ENCODE assay signal across 16 cellular contexts in genomic region chr4:102736636-102737549, GRCh38. TPM values are rescaled to one million over a fixed set of nuclear protein-coding genes. Genes with fewer than 3 reads are reported as not detected.
DNase-seq lines count a peak whose midpoint lies in the region; ATAC-seq, FAIRE-seq and TF ChIP-seq lines count a peak whose summit lies in the region.
"Had no signal": no experiment of that assay in that cellular context is flagged by ENCODE, and none has a peak within 500 bp of the region (broad histone marks: within the 10 kb centered on the region; RNA-seq: fewer than 3 reads in every experiment).

No MANE protein-coding gene starts in this region.

- peaks cover 32% of the 10 kb centered on the region for H3K4me1 Mint-ChIP-seq in activated naive CD8-positive, alpha-beta T cell treated with anti-CD3 and anti-CD28 coated beads, Interleukin-2, amount 50 U/mL, for 24 hours

- H3K4me3 ChIP-seq in HepG2 (replicated peaks in 1 of 3; ENCODE audit: insufficient read depth in 1 of 3, low read depth in 2 of 3, low read length in 3 of 3) (no peak overlapping the region), right lobe of liver (no peak overlapping the region), smooth muscle cell (no peak overlapping the region)
- H3K4me3 ChIP-seq: body of pancreas, pancreas had no signal

- no peak overlapping the region for H3K27ac ChIP-seq in HepG2 (ENCODE audit: extremely low read length, insufficient read depth, low read length)
- H3K27ac ChIP-seq in right lobe of liver: no peak overlapping the region
- H3K27ac ChIP-seq in smooth muscle cell (ENCODE audit: low read depth): peak overlapping the region; percentile 43
- H3K27ac ChIP-seq: body of pancreas, pancreas had no signal

- TF ChIP-seq EP300 in HepG2 (IDR thresholded peaks at IDR 0.05; ENCODE audit: low read depth in 2 of 2, low read length in 2 of 2): no peak
- no peak for TF ChIP-seq EP300 in HepG2 (CRISPR knock-in tag; IDR thresholded peaks at IDR 0.05; ENCODE audit: borderline replicate concordance)

- in situ Hi-C loops in HepG2 (cut with HindIII; ENCODE audit: extremely low pct_ligation_motif_present, low pct_unique_long_range_greater_than_20kb): no loop called here

- POLR2A ChIA-PET in HepG2 (lab: Yijun Ruan, JAX): interaction anchor here (2.5 kb wide), 1 partner anchor 91 kb away, joined by 9 read pairs; no protein-coding TSS in a partner anchor

- peak; percentile 32 for ATAC-seq in HepG2
- ATAC-seq in right lobe of liver: no peak
- ATAC-seq in activated naive CD8-positive, alpha-beta T cell treated with anti-CD3 and anti-CD28 coated beads, Interleukin-2, amount 50 U/mL, for 24 hours: no peak
- ATAC-seq: body of pancreas, Panc1, pancreas had no signal

- H3K9ac ChIP-seq in HepG2 (ENCODE audit: insufficient read depth, low read depth, low read length): no peak overlapping the region
- H3K9ac ChIP-seq in smooth muscle cell (ENCODE audit: low read depth): no peak overlapping the region

- no peak for FAIRE-seq in HepG2 (lab: Jason Lieb, UNC)
- FAIRE-seq: D721Med, pancreas had no signal

- H3K4me3 Mint-ChIP-seq in activated naive CD8-positive, alpha-beta T cell treated with anti-CD3 and anti-CD28 coated beads, Interleukin-2, amount 50 U/mL, for 24 hours: no peak overlapping the region
- H3K4me3 Mint-ChIP-seq: stimulated activated naive CD8-positive, alpha-beta T cell treated with anti-CD3 and anti-CD28 coated beads, Interleukin-15, Interleukin-2, amounts not matched to agents 100 ng/mL and 50 ng/mL, for 24 hours had no signal

- no peaks in the 10 kb centered on the region for H3K27me3 ChIP-seq in HepG2 (ENCODE audit: control insufficient read depth in 1 of 2, insufficient read depth in 2 of 2, low read length in 2 of 2)
- H3K27me3 ChIP-seq in right lobe of liver: no peaks in the 10 kb centered on the region
- no peaks in the 10 kb centered on the region for H3K27me3 ChIP-seq in smooth muscle cell (ENCODE audit: low read depth)
- H3K27me3 ChIP-seq: body of pancreas, pancreas had no signal

- H3K36me3 Mint-ChIP-seq in activated naive CD8-positive, alpha-beta T cell treated with anti-CD3 and anti-CD28 coated beads, Interleukin-2, amount 50 U/mL, for 24 hours (ENCODE audit: low read depth): peaks cover 32% of the 10 kb centered on the region

- H3K9me3 Mint-ChIP-seq in activated naive CD8-positive, alpha-beta T cell treated with anti-CD3 and anti-CD28 coated beads, Interleukin-2, amount 50 U/mL, for 24 hours: peaks cover 29% of the 10 kb centered on the region

- H3K4me1 ChIP-seq in HepG2 (ENCODE audit: insufficient read depth, low read length) (peaks cover 40% of the 10 kb centered on the region), right lobe of liver (no peaks in the 10 kb centered on the region), smooth muscle cell (ENCODE audit: low read depth) (no peaks in the 10 kb centered on the region)
- H3K4me1 ChIP-seq: body of pancreas, pancreas had no signal

- no peak for DNase-seq in HepG2 (ENCODE audit: low spot score)
- no peak for DNase-seq in right lobe of liver
- peak; percentile 78 for DNase-seq in NCI-H345 (lab: John Stamatoyannopoulos, UW)
- peak; percentile 37 for DNase-seq in fibroblast of peridontal ligament (ENCODE audit: extremely low read depth)
- no peak for DNase-seq in smooth muscle cell (lab: John Stamatoyannopoulos, UW; ENCODE audit: unreplicated experiment)
- no peak for DNase-seq in SHP77 (lab: John Stamatoyannopoulos, UW)
- DNase-seq in stimulated activated naive CD4-positive, alpha-beta T cell (lab: John Stamatoyannopoulos, UW): no peak
- no peak for DNase-seq in activated naive CD8-positive, alpha-beta T cell treated with anti-CD3 and anti-CD28 coated beads, Interleukin-2, amount 50 U/mL, for 24 hours
- DNase-seq: activated effector memory CD4-positive, alpha-beta T cell treated with Interleukin-2 at 50 U/mL for 16 hours; body of pancreas; midbrain; NCI-H446; pancreas had no signal

- peaks cover 7% of the 10 kb centered on the region for H3F3A ChIP-seq in smooth muscle cell (ENCODE audit: low read depth)

- TF ChIP-seq RAD21 in HepG2 (CRISPR knock-in tag; IDR thresholded peaks at IDR 0.05): no peak

- CTCF ChIA-PET in HepG2 (lab: Yijun Ruan, JAX; ENCODE audit: low intra/inter-chr PET ratio, low total read pairs): no interaction called here

- H3K36me3 ChIP-seq in HepG2 (replicated peaks in 1 of 2; ENCODE audit: control insufficient read depth in 1 of 2, insufficient read depth in 2 of 2, low read length in 2 of 2) (0 out of 5 replicates have a peak, but pooled peaks cover 0 to 1% of the 10 kb centered on the region in 2 experiments), right lobe of liver (no peaks in the 10 kb centered on the region), smooth muscle cell (ENCODE audit: low read depth) (peaks cover 9% of the 10 kb centered on the region)
- H3K36me3 ChIP-seq: pancreas had no signal

- no peak overlapping the region for H3K4me2 ChIP-seq in HepG2 (ENCODE audit: low read depth, low read length)
- no peak overlapping the region for H3K4me2 ChIP-seq in smooth muscle cell

- H4K20me1 ChIP-seq in HepG2 (ENCODE audit: insufficient read depth, low read length): no peaks in the 10 kb centered on the region
- H4K20me1 ChIP-seq in smooth muscle cell (ENCODE audit: low read depth): peaks cover 11% of the 10 kb centered on the region

- H3K27ac Mint-ChIP-seq in activated naive CD8-positive, alpha-beta T cell treated with anti-CD3 and anti-CD28 coated beads, Interleukin-2, amount 50 U/mL, for 24 hours: no peak overlapping the region
- H3K27ac Mint-ChIP-seq: stimulated activated naive CD8-positive, alpha-beta T cell treated with anti-CD3 and anti-CD28 coated beads, Interleukin-15, Interleukin-2, amounts not matched to agents 100 ng/mL and 50 ng/mL, for 24 hours had no signal

- H3K79me2 ChIP-seq in HepG2 (ENCODE audit: insufficient read depth, low read length) (peaks cover 30% of the 10 kb centered on the region), smooth muscle cell (ENCODE audit: low read depth) (peaks cover 92% of the 10 kb centered on the region)

- TF ChIP-seq POLR2A in HepG2 (IDR thresholded peaks at IDR 0.05; ENCODE audit: insufficient read depth in 1 of 2, low read depth in 2 of 2, low read length in 2 of 2): no peak
- TF ChIP-seq POLR2A in right lobe of liver (IDR thresholded peaks at IDR 0.05): no peak

- TF ChIP-seq CTCF in HepG2 (CRISPR knock-in tag; IDR thresholded peaks at IDR 0.05): no peak
- TF ChIP-seq CTCF in right lobe of liver (IDR thresholded peaks at IDR 0.05): no peak
- TF ChIP-seq CTCF in smooth muscle cell (IDR thresholded peaks at IDR 0.05; ENCODE audit: borderline replicate concordance, insufficient read depth, poor library complexity, severe bottlenecking): no peak

- H2AFZ ChIP-seq in HepG2 (ENCODE audit: low read length) (no peak overlapping the region), smooth muscle cell (ENCODE audit: low read depth) (no peak overlapping the region)

- intact Hi-C loops in HepG2 (cut with micrococcal nuclease; ENCODE audit: unreplicated experiment) (no loop called here), right lobe of liver (cut with DNase I) (no loop called here)

- WGBS in HepG2 (ENCODE audit: low lambda C conversion rate): 86% methylated on average over 11 of the region's 11 CpGs
- WGBS in right lobe of liver (ENCODE audit: insufficient coverage, low coverage, low lambda C conversion rate, missing lambda C conversion rate): 90% methylated on average over 7 of the region's 11 CpGs
- 88% methylated on average over 11 of the region's 11 CpGs for WGBS in smooth muscle cell (ENCODE audit: low lambda C conversion rate)

- H3K9me3 ChIP-seq in HepG2 (ENCODE audit: low read length): no peaks in the 10 kb centered on the region
- H3K9me3 ChIP-seq in right lobe of liver: no peaks in the 10 kb centered on the region
- H3K9me3 ChIP-seq in smooth muscle cell (replicated peaks; ENCODE audit: low read depth): no peaks in the 10 kb centered on the region
- H3K9me3 ChIP-seq: body of pancreas, pancreas had no signal

- no TSS peak for BruUV-seq in HepG2 (replicated peaks; lab: Mats Ljungman, UMichigan)

- H3K27me3 Mint-ChIP-seq in activated naive CD8-positive, alpha-beta T cell treated with anti-CD3 and anti-CD28 coated beads, Interleukin-2, amount 50 U/mL, for 24 hours: no peaks in the 10 kb centered on the region
- H3K27me3 Mint-ChIP-seq: stimulated activated naive CD8-positive, alpha-beta T cell treated with anti-CD3 and anti-CD28 coated beads, Interleukin-15, Interleukin-2, amounts not matched to agents 100 ng/mL and 50 ng/mL, for 24 hours had no signal

RNA-seq across cellular contexts. Expression of gene MANBA, which starts 23.9 kb away (rescaled TPM):
- 17.1 and 33.3 TPM in 2 replicates for total RNA-seq in HepG2 (2016; rRNA removed; fragmentation: Illumina TruSeq; extraction: Trizol)
- total RNA-seq in HepG2 (2016; cell fraction: cytosol; rRNA removed; fragmentation: Illumina TruSeq; extraction: Trizol; ENCODE audit: low read depth): 13.0 and 17.3 TPM in 2 replicates
- total RNA-seq in HepG2 (2016; cell fraction: insoluble cytoplasmic fraction; rRNA removed; fragmentation: Illumina TruSeq; extraction: Trizol): 15.2 and 34.6 TPM in 2 replicates
- 11.0 and 13.6 TPM in 2 replicates for total RNA-seq in HepG2 (2016; cell fraction: membrane; rRNA removed; fragmentation: Illumina TruSeq; extraction: Trizol)
- total RNA-seq in HepG2 (2016; cell fraction: nucleus; rRNA removed; fragmentation: Illumina TruSeq; extraction: Trizol): 32.1 and 36.1 TPM in 2 replicates
- 11.7 and 11.9 TPM in 2 replicates for polyA plus RNA-seq in HepG2 (2011; rRNA removed)
- 7.6 and 12.6 TPM in 2 replicates for polyA plus RNA-seq in HepG2 (2011; cell fraction: cytosol; rRNA removed)
- 17.6 and 20.6 TPM in 2 replicates for polyA plus RNA-seq in HepG2 (2011; cell fraction: nucleus; rRNA removed)
- 30.1 and 31.4 TPM in 2 replicates for polyA plus RNA-seq in HepG2 (2012)
- 1.2 and 1.4 TPM in 2 replicates for polyA plus RNA-seq in HepG2 (2016; cell fraction: cytosol; fragmentation: Illumina TruSeq; extraction: Trizol; ENCODE audit: low read depth)
- polyA plus RNA-seq in HepG2 (2016; cell fraction: insoluble cytoplasmic fraction; fragmentation: Illumina TruSeq; extraction: Trizol; ENCODE audit: low read depth): 8.8 and 10.0 TPM in 2 replicates
- 3.3 and 3.9 TPM in 2 replicates for polyA plus RNA-seq in HepG2 (2016; cell fraction: membrane; fragmentation: Illumina TruSeq; extraction: Trizol; ENCODE audit: low read depth)
- polyA plus RNA-seq in HepG2 (2016; cell fraction: nucleus; fragmentation: Illumina TruSeq; extraction: Trizol; ENCODE audit: insufficient read depth, low read depth): 28.0 and 30.1 TPM in 2 replicates
- polyA minus RNA-seq in HepG2 (2011; rRNA and poly(A)+ RNA removed; ENCODE audit: low replicate concordance): 10.8 and 29.4 TPM in 2 replicates
- 14.9 and 17.1 TPM in 2 replicates for polyA minus RNA-seq in HepG2 (2011; cell fraction: cytosol; rRNA and poly(A)+ RNA removed)
- polyA minus RNA-seq in HepG2 (2011; cell fraction: nucleus; rRNA and poly(A)+ RNA removed): 39.5 and 40.0 TPM in 2 replicates
- 10 to 100 TPM; 11.3 to 18.2 (median 13.9) TPM for total RNA-seq in right lobe of liver
- 99.9 and 137 TPM in 2 replicates for total RNA-seq in smooth muscle cell
- 54.0 and 58.1 TPM in 2 replicates for polyA plus RNA-seq in smooth muscle cell

Comparison
In these comparisons a context has a peak if more than half of its experiments do, and no peak if none do; other contexts are left out.
1. DNase-seq: peak in NCI-H345 (single experiment) and fibroblast of peridontal ligament (single experiment); none in HepG2 (single experiment), right lobe of liver (0 of 3), smooth muscle cell (single experiment), SHP77 (0 of 2), stimulated activated naive CD4-positive, alpha-beta T cell (0 of 6) and activated naive CD8-positive, alpha-beta T cell treated with anti-CD3 and anti-CD28 coated beads, Interleukin-2, amount 50 U/mL, for 24 hours (single experiment).